ENCODE assay signal across 11 cellular contexts in genomic region chr12:67981236-67982164, GRCh38. TPM values are rescaled to one million over a fixed set of nuclear protein-coding genes. Genes with fewer than 3 reads are reported as not detected.
DNase-seq lines count a peak whose midpoint lies in the region; ATAC-seq and TF ChIP-seq lines count a peak whose summit lies in the region.
"Had no signal": no experiment of that assay in that cellular context is flagged by ENCODE, and none has a peak within 500 bp of the region (broad histone marks: within the 10 kb centered on the region; RNA-seq: fewer than 3 reads in every experiment).

No MANE protein-coding gene starts in this region.

- H3K4me1 Mint-ChIP-seq in HFFc6 (ENCODE audit: low read depth), result peaks cover 34% of the 10 kb centered on the region

- no peaks in the 10 kb centered on the region for H3K27me3 Mint-ChIP-seq in HFFc6 (ENCODE audit: insufficient read depth)

- peaks cover 20% of the 10 kb centered on the region for H3K36me3 Mint-ChIP-seq in HFFc6 (ENCODE audit: low read depth)

- no peak for TF ChIP-seq CTCF in HFFc6 (IDR thresholded peaks at IDR 0.05)

- DNase-seq in AG08396 (ENCODE audit: low spot score) (peak; percentile 69), HFFc6 (peak; percentile 93), SW 1271 (lab: John Stamatoyannopoulos, UW) (peak; percentile 58 to 69), islet precursor cell (peak; percentile 81), COLO668 (lab: John Stamatoyannopoulos, UW; ENCODE audit: unreplicated experiment) (no peak), T-helper 2 cell (no peak), DMS 273 (lab: John Stamatoyannopoulos, UW; ENCODE audit: unreplicated experiment) (no peak)
- DNase-seq: effector memory CD8-positive, alpha-beta T cell; MM.1S had no signal

- H3K27ac Mint-ChIP-seq in HFFc6, result peak overlapping the region; percentile 98
- H3K27ac Mint-ChIP-seq: effector memory CD8-positive, alpha-beta T cell had no signal

- peak overlapping the region; percentile 65 for H3K4me3 Mint-ChIP-seq in HFFc6
- H3K4me3 Mint-ChIP-seq: effector memory CD8-positive, alpha-beta T cell had no signal

- no peak for ATAC-seq in HG03354 (IDR thresholded peaks at IDR 0.05; ENCODE audit: poor library complexity, severe bottlenecking, unreplicated experiment)
- ATAC-seq: effector memory CD8-positive, alpha-beta T cell had no signal

- peaks cover 20% of the 10 kb centered on the region for H3K9me3 Mint-ChIP-seq in HFFc6
- H3K9me3 Mint-ChIP-seq: effector memory CD8-positive, alpha-beta T cell had no signal

RNA-seq across cellular contexts. Expression of gene IFNG-AS1, which starts 7.7 kb away (rescaled TPM):
- not detected for total RNA-seq in HFFc6 (2021; fragmentation: NEBNext Ultra II Directional; extraction: Animal tissue kit (Norgen Biotek cat#: 25700))
- total RNA-seq: G401 had no signal

Comparison
In these comparisons a context has a peak if more than half of its experiments do, and no peak if none do; other contexts are left out.
1. DNase-seq: peak in AG08396 (single experiment), HFFc6 (single experiment), SW 1271 (2 of 2) and islet precursor cell (single experiment); none in COLO668 (single experiment), T-helper 2 cell (0 of 5) and DMS 273 (single experiment).